Comparison of ENCODE assay signal across 29 cellular contexts in genomic region chr17:72396121-72396520, GRCh38.
"Had no signal": no experiment of that assay in that cellular context is flagged by ENCODE, and none has a peak within 500 bp of the region (broad histone marks: within the 10 kb centered on the region; RNA-seq: fewer than 3 reads in every experiment).

No MANE protein-coding gene starts in this region.

- H3K4me3 Mint-ChIP-seq: activated CD4-positive, alpha-beta memory T cell treated with anti-CD3 and anti-CD28 coated beads for 36 hours; activated CD4-positive, alpha-beta T cell treated with anti-CD3 and anti-CD28 coated beads for 36 hours; activated CD4-positive, alpha-beta T cell treated with anti-CD3 and anti-CD28 coated beads, Interleukin-2, amount 10 ng/mL, durations not matched to agents 24 days and 14 days; activated CD8-positive, alpha-beta memory T cell treated with anti-CD3 and anti-CD28 coated beads, Interleukin-2, amount 10 ng/mL, durations not matched to agents 7 days and 5 days; activated CD8-positive, alpha-beta T cell treated with anti-CD3 and anti-CD28 coated beads, Interleukin-2, amount 10 ng/mL, durations not matched to agents 7 days and 5 days; activated naive CD4-positive, alpha-beta T cell treated with anti-CD3 and anti-CD28 coated beads, Interleukin-2, amount 10 ng/mL, durations not matched to agents 7 days and 5 days; activated T-cell treated with anti-CD3 and anti-CD28 coated beads, Interleukin-2, amount 50 U/mL, for 72 hours; central memory CD8-positive, alpha-beta T cell; dendritic cell treated with granulocyte-macrophage colony-stimulating factor and Interleukin-4, amounts not matched to agents 40 ng/mL and 50 ng/mL, for 4 days; endodermal cell; T-helper 17 cell; T-helper 2 cell treated with Interferon-gamma antibody and Interleukin-4, amounts not matched to agents 5 μg/mL and 100 μg/mL, for 36 hours had no signal

- H3K36me3 Mint-ChIP-seq: activated CD4-positive, alpha-beta memory T cell treated with anti-CD3 and anti-CD28 coated beads for 36 hours; activated CD8-positive, alpha-beta memory T cell treated with anti-CD3 and anti-CD28 coated beads, Interleukin-2, amount 10 ng/mL, durations not matched to agents 7 days and 5 days; activated naive CD4-positive, alpha-beta T cell treated with anti-CD3 and anti-CD28 coated beads, Interleukin-2, amount 10 ng/mL, durations not matched to agents 7 days and 5 days; activated naive CD4-positive, alpha-beta T cell treated with anti-CD3 and anti-CD28 coated beads, Interleukin-2, amount 50 U/mL, for 72 hours had no signal

- H3K9me3 Mint-ChIP-seq: activated CD4-positive, alpha-beta memory T cell treated with anti-CD3 and anti-CD28 coated beads for 36 hours; activated CD4-positive, alpha-beta T cell treated with anti-CD3 and anti-CD28 coated beads, Interleukin-2, amount 10 ng/mL, durations not matched to agents 24 days and 14 days; activated naive CD4-positive, alpha-beta T cell treated with anti-CD3 and anti-CD28 coated beads, Interleukin-2, amount 10 ng/mL, durations not matched to agents 7 days and 5 days; activated T-cell treated with anti-CD3 and anti-CD28 coated beads, Interleukin-2, amount 50 U/mL, for 72 hours; dendritic cell treated with granulocyte-macrophage colony-stimulating factor and Interleukin-4, amounts not matched to agents 40 ng/mL and 50 ng/mL, for 4 days; endodermal cell; T-helper 2 cell treated with Interferon-gamma antibody and Interleukin-4, amounts not matched to agents 5 μg/mL and 100 μg/mL, for 36 hours had no signal

- H3K27ac Mint-ChIP-seq: activated CD4-positive, alpha-beta memory T cell treated with anti-CD3 and anti-CD28 coated beads for 36 hours; activated CD4-positive, alpha-beta T cell treated with anti-CD3 and anti-CD28 coated beads for 36 hours; activated CD4-positive, alpha-beta T cell treated with anti-CD3 and anti-CD28 coated beads, Interleukin-2, amount 10 ng/mL, durations not matched to agents 24 days and 14 days; activated CD8-positive, alpha-beta memory T cell treated with anti-CD3 and anti-CD28 coated beads, Interleukin-2, amount 10 ng/mL, durations not matched to agents 7 days and 5 days; activated CD8-positive, alpha-beta T cell treated with anti-CD3 and anti-CD28 coated beads, Interleukin-2, amount 10 ng/mL, durations not matched to agents 7 days and 5 days; activated naive CD4-positive, alpha-beta T cell treated with anti-CD3 and anti-CD28 coated beads, Interleukin-2, amount 10 ng/mL, durations not matched to agents 7 days and 5 days; activated naive CD4-positive, alpha-beta T cell treated with anti-CD3 and anti-CD28 coated beads, Interleukin-2, amount 50 U/mL, for 72 hours; activated T-cell treated with anti-CD3 and anti-CD28 coated beads, Interleukin-2, amount 50 U/mL, for 72 hours; dendritic cell treated with granulocyte-macrophage colony-stimulating factor and Interleukin-4, amounts not matched to agents 40 ng/mL and 50 ng/mL, for 4 days; endodermal cell; T-helper 17 cell; T-helper 2 cell treated with Interferon-gamma antibody and Interleukin-4, amounts not matched to agents 5 μg/mL and 100 μg/mL, for 36 hours had no signal

- DNase-seq: activated CD4-positive, alpha-beta memory T cell treated with anti-CD3 and anti-CD28 coated beads for 36 hours; activated CD4-positive, alpha-beta T cell treated with anti-CD3 and anti-CD28 coated beads for 36 hours; activated CD4-positive, alpha-beta T cell treated with anti-CD3 and anti-CD28 coated beads, Interleukin-2, amount 10 ng/mL, durations not matched to agents 24 days and 14 days; activated CD4-positive, CD25-positive, alpha-beta regulatory T cell; activated CD4-positive, CD25-positive, alpha-beta regulatory T cell treated with anti-CD3 and anti-CD28 coated beads, Interleukin-2, amount 50 U/mL, for 72 hours; activated CD8-positive, alpha-beta memory T cell treated with anti-CD3 and anti-CD28 coated beads, Interleukin-2, amount 10 ng/mL, durations not matched to agents 7 days and 5 days; activated CD8-positive, alpha-beta memory T cell treated with anti-CD3 and anti-CD28 coated beads, Interleukin-2, amount 50 U/mL, for 4 hours; activated CD8-positive, alpha-beta T cell treated with anti-CD3 and anti-CD28 coated beads, Interleukin-2, amount 10 ng/mL, durations not matched to agents 7 days and 5 days; activated gamma-delta T cell; activated naive CD4-positive, alpha-beta T cell; activated naive CD4-positive, alpha-beta T cell treated with anti-CD3 and anti-CD28 coated beads, Interleukin-2, amount 10 ng/mL, durations not matched to agents 7 days and 5 days; activated T-cell treated with anti-CD3 and anti-CD28 coated beads, Interleukin-2, amount 50 U/mL, for 1 hour; activated T-cell treated with anti-CD3 and anti-CD28 coated beads, Interleukin-2, amount 50 U/mL, for 72 hours; amniotic stem cell; anterior cingulate cortex; brain microvascular endothelial cell; dorsolateral prefrontal cortex; effector memory CD4-positive, alpha-beta T cell; endodermal cell; foreskin fibroblast; head of caudate nucleus; T-helper 17 cell; T1000 had no signal

- H3K27ac ChIP-seq: brain microvascular endothelial cell, coronary artery, dorsolateral prefrontal cortex had no signal

- H3K4me1 Mint-ChIP-seq: activated CD4-positive, alpha-beta T cell treated with anti-CD3 and anti-CD28 coated beads for 36 hours; activated CD4-positive, alpha-beta T cell treated with anti-CD3 and anti-CD28 coated beads, Interleukin-2, amount 10 ng/mL, durations not matched to agents 24 days and 14 days; activated CD8-positive, alpha-beta memory T cell treated with anti-CD3 and anti-CD28 coated beads, Interleukin-2, amount 10 ng/mL, durations not matched to agents 7 days and 5 days; activated naive CD4-positive, alpha-beta T cell treated with anti-CD3 and anti-CD28 coated beads, Interleukin-2, amount 10 ng/mL, durations not matched to agents 7 days and 5 days; central memory CD8-positive, alpha-beta T cell; T-helper 17 cell had no signal

- ATAC-seq: activated CD4-positive, alpha-beta T cell treated with anti-CD3 and anti-CD28 coated beads for 36 hours; activated CD8-positive, alpha-beta memory T cell treated with anti-CD3 and anti-CD28 coated beads, Interleukin-2, amount 10 ng/mL, durations not matched to agents 7 days and 5 days; activated CD8-positive, alpha-beta T cell treated with anti-CD3 and anti-CD28 coated beads, Interleukin-2, amount 10 ng/mL, durations not matched to agents 7 days and 5 days; activated naive CD4-positive, alpha-beta T cell treated with anti-CD3 and anti-CD28 coated beads, Interleukin-2, amount 50 U/mL, for 72 hours; activated T-cell treated with anti-CD3 and anti-CD28 coated beads, Interleukin-2, amount 50 U/mL, for 72 hours; esophagus mucosa; T-helper 17 cell had no signal

- H3K27me3 ChIP-seq: brain microvascular endothelial cell, dorsolateral prefrontal cortex had no signal

- H3K27me3 Mint-ChIP-seq: activated CD4-positive, alpha-beta memory T cell treated with anti-CD3 and anti-CD28 coated beads for 36 hours; activated CD4-positive, alpha-beta T cell treated with anti-CD3 and anti-CD28 coated beads for 36 hours; activated CD4-positive, alpha-beta T cell treated with anti-CD3 and anti-CD28 coated beads, Interleukin-2, amount 10 ng/mL, durations not matched to agents 24 days and 14 days; activated CD8-positive, alpha-beta memory T cell treated with anti-CD3 and anti-CD28 coated beads, Interleukin-2, amount 10 ng/mL, durations not matched to agents 7 days and 5 days; activated naive CD4-positive, alpha-beta T cell treated with anti-CD3 and anti-CD28 coated beads, Interleukin-2, amount 10 ng/mL, durations not matched to agents 7 days and 5 days; central memory CD8-positive, alpha-beta T cell; dendritic cell treated with granulocyte-macrophage colony-stimulating factor and Interleukin-4, amounts not matched to agents 40 ng/mL and 50 ng/mL, for 4 days; T-helper 17 cell had no signal

- H3K36me3 ChIP-seq: brain microvascular endothelial cell had no signal

- H3K4me3 ChIP-seq: coronary artery, dorsolateral prefrontal cortex had no signal
